Comparison of ENCODE assay signal across 25 cellular contexts in the genomic region with DNA sequence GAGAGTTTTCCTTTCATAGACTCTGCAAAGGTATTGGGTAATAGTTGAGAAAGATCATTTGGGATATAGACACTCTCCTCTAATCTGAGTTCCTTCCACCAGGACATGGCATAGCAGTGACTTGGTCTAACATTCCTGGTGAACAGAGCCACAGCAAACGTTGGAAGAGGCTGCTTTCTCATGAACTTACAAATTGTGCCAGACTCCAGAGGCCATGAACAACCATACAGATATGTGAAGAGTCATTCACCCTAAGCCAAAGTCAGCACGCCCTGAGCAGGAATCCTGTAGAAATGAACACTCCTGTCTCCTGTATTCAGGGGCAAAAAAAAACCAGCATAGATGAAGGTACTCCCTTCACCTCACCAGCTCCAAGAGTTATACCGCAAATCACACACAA.
DNase-seq lines count a peak whose midpoint lies in the region; ATAC-seq and TF ChIP-seq lines count a peak whose summit lies in the region.
"Had no signal": no experiment of that assay in that cellular context is flagged by ENCODE, and none has a peak within 500 bp of the region (broad histone marks: within the 10 kb centered on the region; RNA-seq: fewer than 3 reads in every experiment).

No MANE protein-coding gene starts in this region.

- H3K4me1 ChIP-seq in esophagus muscularis mucosa (no peaks in the 10 kb centered on the region), trophoblast cell (ENCODE audit: control insufficient read depth in 1 of 2, insufficient read depth in 2 of 2, low read length in 2 of 2) (peaks cover 14 to 23% of the 10 kb centered on the region in 2 experiments)
- H3K4me1 ChIP-seq: Caco-2 had no signal

- H2AFZ ChIP-seq in trophoblast cell (ENCODE audit: insufficient read depth, low read length, poor library complexity): no peak overlapping the region

- no peak for TF ChIP-seq EP300 in esophagus muscularis mucosa (IDR thresholded peaks at IDR 0.05)

- peak overlapping the region; percentile 23 for H4K91ac ChIP-seq in trophoblast cell (ENCODE audit: low read depth, low read length)

- H3K23ac ChIP-seq in trophoblast cell (ENCODE audit: low read length): no peak overlapping the region

- H2BK12ac ChIP-seq in trophoblast cell (ENCODE audit: low read length): no peak overlapping the region

- ATAC-seq in HG03159 (IDR thresholded peaks at IDR 0.05; ENCODE audit: unreplicated experiment): no peak
- ATAC-seq: activated CD8-positive, alpha-beta memory T cell treated with anti-CD3 and anti-CD28 coated beads, Interleukin-2, amount 10 ng/mL, durations not matched to agents 7 days and 5 days; activated naive CD8-positive, alpha-beta T cell treated with anti-CD3 and anti-CD28 coated beads, Interleukin-2, amount 50 U/mL, for 24 hours; GM12878 had no signal

- POLR2A ChIA-PET in RWPE1 (lab: Yijun Ruan, JAX; ENCODE audit: low non-redundant PET): no interaction called here

- H3K36me3 ChIP-seq in esophagus muscularis mucosa (no peaks in the 10 kb centered on the region), trophoblast cell (ENCODE audit: control insufficient read depth in 1 of 2, insufficient read depth in 2 of 2, low read length in 2 of 2) (no peaks in the 10 kb centered on the region)

- no peak overlapping the region for H3K9ac ChIP-seq in trophoblast cell (ENCODE audit: low read length)

- peaks cover 2% of the 10 kb centered on the region for H3K79me2 ChIP-seq in trophoblast cell (ENCODE audit: control insufficient read depth, insufficient read depth, low read length, poor library complexity)

- DNase-seq in GM04503 (ENCODE audit: low read depth) (peak; percentile 16), RWPE1 (ENCODE audit: low spot score) (peak; percentile 27), esophagus muscularis mucosa (ENCODE audit: extremely low spot score) (peak; percentile 87), trophoblast cell (peak; percentile 94 to 97), midbrain (lab: John Stamatoyannopoulos, UW) (no peak), T-helper 2 cell (no peak), SW480 (ENCODE audit: low spot score) (no peak)
- DNase-seq: activated B cell treated with CpG ODN at 0.5 μM for 24 hours; activated CD8-positive, alpha-beta memory T cell treated with anti-CD3 and anti-CD28 coated beads, Interleukin-2, amount 10 ng/mL, durations not matched to agents 7 days and 5 days; activated naive CD8-positive, alpha-beta T cell treated with anti-CD3 and anti-CD28 coated beads, Interleukin-2, amount 50 U/mL, for 24 hours; activated T-cell treated with anti-CD3 and anti-CD28 coated beads, Interleukin-2, amount 50 U/mL, for 48 hours; Caco-2; DMS79 treated with DMSO at 0.1 percent for 48 hours; effector CD4-positive, alpha-beta T cell; MV-4-11; NCI-H1436 treated with DMSO at 0.1 percent for 48 hours; NCI-H2107; NCI-H446 treated with DMSO at 0.1 percent for 48 hours; SHP77 treated with DMSO at 0.1 percent for 48 hours; small intestine; stimulated activated CD4-positive, alpha-beta T cell treated with anti-CD3 and anti-CD28 coated beads, Interleukin-2, amount 100 ng/mL, for 24 hours had no signal

- H3K18ac ChIP-seq in trophoblast cell (ENCODE audit: low read length): no peak overlapping the region

- H3K4me3 ChIP-seq in esophagus muscularis mucosa: no peak overlapping the region
- H3K4me3 ChIP-seq in trophoblast cell (ENCODE audit: low read depth, low read length): no peak overlapping the region
- H3K4me3 ChIP-seq: GM12878 had no signal

- no peak for TF ChIP-seq POLR2A in esophagus muscularis mucosa (IDR thresholded peaks at IDR 0.05; ENCODE audit: low read depth)

- H2AK5ac ChIP-seq in trophoblast cell (ENCODE audit: low read length): no peak overlapping the region

- H3K4me2 ChIP-seq in trophoblast cell (ENCODE audit: low read length): no peak overlapping the region

- H4K8ac ChIP-seq in trophoblast cell (ENCODE audit: low read depth, low read length): no peak overlapping the region

- no peak overlapping the region for H3K27ac ChIP-seq in RWPE1
- H3K27ac ChIP-seq in esophagus muscularis mucosa (replicated peaks in 1 of 4): no peak overlapping the region
- H3K27ac ChIP-seq in trophoblast cell (ENCODE audit: low read depth, low read length): peak overlapping the region; percentile 73
- H3K27ac ChIP-seq: C4-2B, epithelial cell of prostate had no signal

- H3K14ac ChIP-seq in trophoblast cell (ENCODE audit: low read length): no peak overlapping the region

- H4K12ac ChIP-seq in trophoblast cell (ENCODE audit: low read depth, low read length): no peak overlapping the region

- peaks cover 0 to 4% (median 0%) of the 10 kb centered on the region in 4 donors for H3K9me3 ChIP-seq in esophagus muscularis mucosa
- H3K9me3 ChIP-seq in trophoblast cell (ENCODE audit: insufficient read depth, low read depth, low read length): peaks cover 6% of the 10 kb centered on the region
- H3K9me3 ChIP-seq: Caco-2 had no signal

- H2BK120ac ChIP-seq in trophoblast cell (ENCODE audit: insufficient read depth, low read length, poor library complexity): peak overlapping the region; percentile 38

- intact Hi-C loops in esophagus muscularis mucosa (cut with DNase I): no loop called here

- TF ChIP-seq CTCF in RWPE1 (conservative IDR thresholded peaks at IDR 0.05; ENCODE audit: low read depth) (no peak), esophagus muscularis mucosa (IDR thresholded peaks at IDR 0.05) (no peak)

- peak overlapping the region; percentile 47 for H2BK5ac ChIP-seq in trophoblast cell (ENCODE audit: low read depth, low read length, poor library complexity)

- H3K27me3 ChIP-seq in esophagus muscularis mucosa (peaks cover 0 to 24% (median 0%) of the 10 kb centered on the region in 4 donors), trophoblast cell (ENCODE audit: insufficient read depth, low read length) (no peaks in the 10 kb centered on the region)

- peaks cover 10% of the 10 kb centered on the region for H3K79me1 ChIP-seq in trophoblast cell (ENCODE audit: low read length)

- CTCF ChIA-PET in RWPE1 (lab: Yijun Ruan, JAX): no interaction called here

- H3K4ac ChIP-seq in trophoblast cell (ENCODE audit: low read depth, low read length): no peak overlapping the region

- 82% methylated on average over 2 of the region's 3 CpGs for WGBS in esophagus muscularis mucosa
- no CpG with 5 or more reads among the region's 3 CpGs for WGBS in trophoblast cell (ENCODE audit: extremely low coverage, insufficient coverage, insufficient read length)

Comparison
In these comparisons a context has a peak if more than half of its experiments do, and no peak if none do; other contexts are left out.
1. DNase-seq: peak in GM04503 (single experiment), RWPE1 (single experiment), esophagus muscularis mucosa (single experiment) and trophoblast cell (2 of 2); none in midbrain (single experiment), T-helper 2 cell (0 of 5) and SW480 (single experiment).